8 cellular contexts compared by ENCODE assay signal in the genomic region with DNA sequence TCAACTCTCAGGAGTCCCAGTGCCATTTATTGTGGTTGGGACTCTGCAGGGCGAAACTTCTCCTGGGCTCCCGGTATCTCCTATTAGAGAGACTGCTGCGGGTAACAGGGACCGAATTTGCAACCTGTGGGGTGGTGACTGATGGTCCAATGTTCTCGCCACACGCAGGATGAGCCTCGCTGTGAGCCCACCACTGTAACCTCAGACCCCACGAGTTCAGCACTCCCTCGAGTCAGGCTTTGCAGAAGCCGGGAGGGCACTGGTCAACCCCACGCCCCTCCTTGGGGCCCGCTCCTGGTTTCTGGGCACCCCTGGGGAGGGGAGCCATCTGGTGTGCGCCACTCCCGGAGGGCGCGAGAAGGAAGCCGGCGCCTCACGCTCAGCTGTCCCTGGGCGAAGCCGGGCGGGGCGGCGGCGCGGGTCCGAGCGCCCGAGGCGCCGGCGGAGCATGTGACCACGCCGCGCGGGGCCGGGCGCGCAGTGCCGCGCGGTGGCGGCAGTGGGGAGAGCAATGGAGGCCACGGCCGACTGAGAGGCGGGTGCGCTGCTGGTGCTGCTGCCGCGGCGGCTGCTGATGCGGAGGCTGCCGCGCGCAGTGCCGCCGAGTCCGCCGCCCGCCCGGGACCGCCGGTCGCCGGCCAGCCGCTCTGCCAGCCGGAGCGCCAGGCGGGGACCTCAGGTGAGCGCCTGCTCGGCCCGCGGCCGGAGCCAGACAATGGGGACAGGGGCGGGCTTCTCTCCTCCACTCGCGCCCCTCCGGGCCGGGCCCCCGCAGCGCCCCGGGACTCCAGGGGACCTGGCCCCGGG.
A peak's percentile ranks its signal among the peaks of the same experiment; 100 is the strongest.
DNase-seq lines count a peak whose midpoint lies in the region; ATAC-seq and TF ChIP-seq lines count a peak whose summit lies in the region.

No MANE protein-coding gene starts in this region.

- H3K4me3 Mint-ChIP-seq in activated CD4-positive, alpha-beta T cell treated with anti-CD3 and anti-CD28 coated beads, Interleukin-2, amount 10 ng/mL, durations not matched to agents 24 days and 14 days: peak overlapping the region; percentile 80

- peak; percentile 50 for DNase-seq in CD1c-positive myeloid dendritic cell (ENCODE audit: extremely low spot score)
- DNase-seq in NCI-H2227 treated with DMSO at 0.1 percent for 48 hours (lab: John Stamatoyannopoulos, UW): peak; percentile 50
- peak; percentile 89 for DNase-seq in activated CD4-positive, alpha-beta T cell treated with anti-CD3 and anti-CD28 coated beads, Interleukin-2, amount 10 ng/mL, durations not matched to agents 24 days and 14 days
- no peak for DNase-seq in epithelial cell of proximal tubule (ENCODE audit: low read depth)
- peak; percentile 71 to 80 (median 74) for DNase-seq in mucosa of descending colon

- H3K27me3 ChIP-seq in stomach smooth muscle (ENCODE audit: control insufficient read depth in 1 of 2, insufficient read depth in 2 of 2, low read length in 2 of 2): peaks cover 9 to 27% of the 10 kb centered on the region in 2 donors

- no peak overlapping the region for H3K27ac Mint-ChIP-seq in activated CD4-positive, alpha-beta T cell treated with anti-CD3 and anti-CD28 coated beads, Interleukin-2, amount 10 ng/mL, durations not matched to agents 24 days and 14 days

- H3K27ac ChIP-seq in stomach smooth muscle (ENCODE audit: low read length): no peak overlapping the region

- H3K9me3 ChIP-seq in mucosa of descending colon: no peaks in the 10 kb centered on the region
- H3K9me3 ChIP-seq in stomach smooth muscle (ENCODE audit: control insufficient read depth in 2 of 2, low read length in 2 of 2): no peaks in the 10 kb centered on the region

- intact Hi-C loops in activated CD4-positive, alpha-beta T cell treated with anti-CD3 and anti-CD28 coated beads, Interleukin-2, amount 10 ng/mL, durations not matched to agents 24 days and 14 days (cut with micrococcal nuclease): loop anchor here (1.0 to 2.0 kb wide), 5 partner anchors 101 to 338 kb away; partner anchors contain the start of genes AASDH, CEP135 and EXOC1
- intact Hi-C loops in mucosa of descending colon (cut with DNase I, micrococcal nuclease): no loop called here

- H3K36me3 Mint-ChIP-seq in activated CD4-positive, alpha-beta T cell treated with anti-CD3 and anti-CD28 coated beads, Interleukin-2, amount 10 ng/mL, durations not matched to agents 24 days and 14 days (ENCODE audit: low read depth): peaks cover 1% of the 10 kb centered on the region

- peak overlapping the region in 1 of 2 donors; percentile 26 for H3K9ac ChIP-seq in stomach smooth muscle (ENCODE audit: low read length in 2 of 2)

- H3K36me3 ChIP-seq in mucosa of descending colon (ENCODE audit: low read depth): no peaks in the 10 kb centered on the region
- H3K36me3 ChIP-seq in stomach smooth muscle (ENCODE audit: control insufficient read depth in 2 of 2, insufficient read depth in 2 of 2, low read length in 2 of 2): no peaks in the 10 kb centered on the region

- peaks cover 55% of the 10 kb centered on the region for H3K27me3 Mint-ChIP-seq in activated CD4-positive, alpha-beta T cell treated with anti-CD3 and anti-CD28 coated beads, Interleukin-2, amount 10 ng/mL, durations not matched to agents 24 days and 14 days

- ATAC-seq in GM19035 (IDR thresholded peaks at IDR 0.05; ENCODE audit: unreplicated experiment): peak; percentile 94
- ATAC-seq in HG03135 (IDR thresholded peaks at IDR 0.05; ENCODE audit: unreplicated experiment): peak; percentile 96
- ATAC-seq in mucosa of descending colon: peak; percentile 96

- H3K4me1 ChIP-seq in mucosa of descending colon (ENCODE audit: low read depth): no peaks in the 10 kb centered on the region
- H3K4me1 ChIP-seq in stomach smooth muscle (ENCODE audit: control insufficient read depth, insufficient read depth, low read length): peaks cover 4% of the 10 kb centered on the region

- TF ChIP-seq CTCF in epithelial cell of proximal tubule (conservative IDR thresholded peaks at IDR 0.05; ENCODE audit: low read depth, low read length): peak; percentile 39
- peak; percentile 42 for TF ChIP-seq CTCF in mucosa of descending colon (IDR thresholded peaks at IDR 0.05)

- H3K9me3 Mint-ChIP-seq in activated CD4-positive, alpha-beta T cell treated with anti-CD3 and anti-CD28 coated beads, Interleukin-2, amount 10 ng/mL, durations not matched to agents 24 days and 14 days: no peaks in the 10 kb centered on the region

- H3K4me1 Mint-ChIP-seq in activated CD4-positive, alpha-beta T cell treated with anti-CD3 and anti-CD28 coated beads, Interleukin-2, amount 10 ng/mL, durations not matched to agents 24 days and 14 days: peaks cover 13% of the 10 kb centered on the region

- H3K4me3 ChIP-seq in epithelial cell of proximal tubule (ENCODE audit: low read depth, low read length) (peak overlapping the region; percentile 77), mucosa of descending colon (peak overlapping the region; percentile 32), stomach smooth muscle (ENCODE audit: low read length in 2 of 2) (peak overlapping the region; percentile 71 to 74)
